8 cellular contexts compared by ENCODE assay signal in the genomic region with DNA sequence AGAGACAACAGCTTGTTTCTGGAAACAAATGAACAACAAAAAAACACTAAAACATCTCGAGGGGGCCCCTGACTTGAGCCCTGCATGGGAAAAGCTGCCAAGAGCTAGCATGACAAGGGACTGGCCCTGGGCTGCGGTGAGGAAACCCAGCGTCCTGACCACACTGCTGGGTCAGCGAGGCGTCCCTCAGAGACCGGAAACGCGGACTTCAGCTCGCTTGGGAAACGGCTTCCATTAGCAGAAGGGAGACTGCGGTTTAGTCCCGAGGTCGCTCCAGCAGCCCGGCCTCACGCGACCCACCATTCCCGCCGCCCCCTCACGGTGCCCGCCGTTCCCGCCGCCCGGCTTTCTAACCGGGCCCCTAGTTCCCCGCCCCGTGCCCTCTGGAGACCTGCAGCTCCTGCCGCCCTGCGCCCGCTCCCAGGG. TPM values are rescaled to one million over a fixed set of nuclear protein-coding genes. Genes with fewer than 3 reads are reported as not detected.
DNase-seq lines count a peak whose midpoint lies in the region; FAIRE-seq and TF ChIP-seq lines count a peak whose summit lies in the region.

No MANE protein-coding gene starts in this region.

- H3K4me1 ChIP-seq in MM.1S (ENCODE audit: low read length) = peaks cover 14% of the 10 kb centered on the region

- peak overlapping the region; percentile 61 for H3K4me2 ChIP-seq in MM.1S (ENCODE audit: low read depth, low read length)

- peak overlapping the region; percentile 73 for H3K9ac ChIP-seq in MM.1S (ENCODE audit: low read length)

- H3K4me3 ChIP-seq in MM.1S (ENCODE audit: low read length) = peak overlapping the region; percentile 62

- no peaks in the 10 kb centered on the region for H3K36me3 Mint-ChIP-seq in nephron progenitor cell (ENCODE audit: low read depth)

- TF ChIP-seq CTCF in MM.1S (IDR thresholded peaks at IDR 0.05; ENCODE audit: low read length) (no peak), nephron progenitor cell (IDR thresholded peaks at IDR 0.05) (no peak)

- H3K36me3 ChIP-seq in MM.1S (replicated peaks; ENCODE audit: insufficient read depth, low read length) = no peaks in the 10 kb centered on the region

- H3F3A ChIP-seq in MM.1S (ENCODE audit: insufficient read depth, low read length) = no peaks in the 10 kb centered on the region

- no peak overlapping the region for H3K27ac Mint-ChIP-seq in nephron progenitor cell

- H3K4me1 Mint-ChIP-seq in nephron progenitor cell = peaks cover 24% of the 10 kb centered on the region

- no peaks in the 10 kb centered on the region for H3K27me3 ChIP-seq in MM.1S (replicated peaks; ENCODE audit: insufficient read depth, low read length)

- H3K79me2 ChIP-seq in MM.1S (ENCODE audit: low read length) = no peaks in the 10 kb centered on the region

- no peak for FAIRE-seq in frontal cortex (lab: Jason Lieb, UNC)
- FAIRE-seq in urothelium cell line (lab: Jason Lieb, UNC) = no peak

- peak; percentile 1 to 30 for DNase-seq in activated CD4-positive, alpha-beta T cell treated with anti-CD3 and anti-CD28 coated beads for 24 hours (ENCODE audit: low read depth in 2 of 2)
- DNase-seq in activated CD4-positive, alpha-beta T cell treated with anti-CD3 and anti-CD28 coated beads for 1 hour = no peak
- DNase-seq in H4 (ENCODE audit: low spot score) (peak; percentile 83), MM.1S (peak; percentile 31), frontal cortex (ENCODE audit: low spot score in 2 of 2) (peak; percentile 49 to 64), nephron progenitor cell (no peak), urothelium cell line (ENCODE audit: low spot score) (peak; percentile 48)
- peak; percentile 2 for DNase-seq in activated gamma-delta T cell treated with anti-CD3 and anti-CD28 coated beads, Interleukin-2, amount 50 U/mL, for 16 hours (ENCODE audit: low read depth)

- peak overlapping the region; percentile 57 for H2AFZ ChIP-seq in MM.1S (ENCODE audit: low read length)

- no peaks in the 10 kb centered on the region for H3K9me3 ChIP-seq in MM.1S (replicated peaks; ENCODE audit: insufficient read depth, low read length)

- H3K4me3 Mint-ChIP-seq in nephron progenitor cell = peak overlapping the region; percentile 84

- peaks cover 22% of the 10 kb centered on the region for H3K27me3 Mint-ChIP-seq in nephron progenitor cell (ENCODE audit: low read depth, poor library complexity)

- no peaks in the 10 kb centered on the region for H4K20me1 ChIP-seq in MM.1S (ENCODE audit: insufficient read depth, low read length)

- no peaks in the 10 kb centered on the region for H3K9me2 ChIP-seq in MM.1S (replicated peaks; ENCODE audit: insufficient read depth, low read length)

- no peaks in the 10 kb centered on the region for H3K9me3 Mint-ChIP-seq in nephron progenitor cell

- H3K27ac ChIP-seq in MM.1S (ENCODE audit: low read length) = peak overlapping the region; percentile 52; the same call in 1 of the 2 replicates

RNA-seq across cellular contexts. Expression of gene CCDC122, which starts 0.6 kb away (rescaled TPM):
- total RNA-seq in H4 (2014; rRNA removed; shearing (Covaris generic)) = 0.39 and 1.3 TPM in 2 replicates
- 10.2 TPM for total RNA-seq in frontal cortex

RNA-seq across cellular contexts. Expression of gene LACC1, which starts 0.8 kb away (rescaled TPM):
- total RNA-seq in H4 (2014; rRNA removed; shearing (Covaris generic)) = 2.1 and 2.8 TPM in 2 replicates
- 9.4 TPM for total RNA-seq in frontal cortex

Comparison
In these comparisons a context has a peak if more than half of its experiments do, and no peak if none do; other contexts are left out.
1. DNase-seq: peak in activated CD4-positive, alpha-beta T cell treated with anti-CD3 and anti-CD28 coated beads for 24 hours (2 of 2), H4 (single experiment), MM.1S (single experiment), activated gamma-delta T cell treated with anti-CD3 and anti-CD28 coated beads, Interleukin-2, amount 50 U/mL, for 16 hours (single experiment), frontal cortex (2 of 2) and urothelium cell line (single experiment); none in activated CD4-positive, alpha-beta T cell treated with anti-CD3 and anti-CD28 coated beads for 1 hour (single experiment) and nephron progenitor cell (single experiment).